ENCODE assay signal across 1 cellular context in genomic region chr5:31823477-31823876, GRCh38.
TF ChIP-seq lines count a peak whose summit lies in the region.

No MANE protein-coding gene starts in this region.

TF ChIP-seq in HCT116, 20 proteins besides CTCF, POLR2A, EP300 and RAD21 (continued from another document):
- TF ChIP-seq TCF7L2 (IDR thresholded peaks at IDR 0.05; ENCODE audit: borderline replicate concordance, extremely low read depth, insufficient read depth, insufficient read length) (no peak), YY1 (IDR thresholded peaks at IDR 0.05; ENCODE audit: extremely low read depth, insufficient replicate concordance, low read depth, low read length) (no peak), ELF1 (IDR thresholded peaks at IDR 0.05; ENCODE audit: borderline replicate concordance, low read depth) (no peak), ATF3 (IDR thresholded peaks at IDR 0.05) (no peak), EGR1 (IDR thresholded peaks at IDR 0.05; ENCODE audit: low read depth) (no peak)
